8 cellular contexts compared by ENCODE assay signal in the genomic region with DNA sequence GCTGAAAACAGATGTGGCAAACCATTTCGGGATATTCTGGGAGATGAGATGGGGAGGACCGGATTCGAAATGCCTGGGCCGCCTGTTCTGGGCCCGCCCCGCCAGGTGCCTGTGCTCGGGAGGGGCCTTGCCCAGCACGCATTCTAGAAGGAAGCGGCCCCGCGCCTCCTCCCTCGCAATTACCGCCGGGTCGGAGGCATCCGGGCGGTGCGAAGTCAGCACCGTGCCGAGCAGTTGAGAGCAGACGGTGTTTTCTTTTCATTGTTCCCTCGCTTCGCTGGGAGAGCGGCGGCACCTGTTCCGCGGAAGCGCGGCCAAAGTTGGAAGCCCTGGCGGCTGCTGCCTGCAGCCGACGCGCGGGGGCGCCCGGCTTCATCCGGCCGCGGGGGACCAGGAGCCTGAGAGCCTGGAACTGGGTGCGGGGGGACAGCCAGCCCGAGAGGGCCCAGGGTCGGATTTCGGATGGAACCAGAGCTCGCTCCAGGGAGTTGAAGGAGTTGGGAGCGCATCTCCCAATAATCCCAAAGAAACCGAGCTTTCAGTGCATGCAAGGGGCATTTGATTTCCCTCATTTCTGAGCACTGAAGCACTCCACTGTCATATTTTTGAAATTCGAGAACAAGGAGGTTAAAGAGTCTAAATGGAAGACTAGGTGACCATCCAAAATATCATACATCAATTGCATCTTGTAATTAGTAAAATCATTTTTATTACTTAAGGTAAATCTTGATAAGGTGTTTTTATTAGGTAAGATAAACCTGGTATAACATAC.
DNase-seq lines count a peak whose midpoint lies in the region; ATAC-seq and TF ChIP-seq lines count a peak whose summit lies in the region.

No MANE protein-coding gene starts in this region.

- H3K9me3 Mint-ChIP-seq in activated T-cell treated with anti-CD3 and anti-CD28 coated beads, Interleukin-2, amount 50 U/mL, for 24 hours, result no peaks in the 10 kb centered on the region

- peaks cover 25% of the 10 kb centered on the region for H3K4me1 ChIP-seq in osteoblast (ENCODE audit: insufficient read depth, low read length)

- no peaks in the 10 kb centered on the region for H3K36me3 ChIP-seq in osteoblast (ENCODE audit: insufficient read depth, low read length)

- H3K27me3 ChIP-seq in osteoblast (ENCODE audit: insufficient read depth, low read length), result peaks cover 6% of the 10 kb centered on the region

- peaks cover 3% of the 10 kb centered on the region for H3K4me1 Mint-ChIP-seq in activated T-cell treated with anti-CD3 and anti-CD28 coated beads, Interleukin-2, amount 50 U/mL, for 24 hours (ENCODE audit: low read depth)

- H2AFZ ChIP-seq in osteoblast (ENCODE audit: low read length), result peak overlapping the region; percentile 32

- H3K4me3 Mint-ChIP-seq in activated T-cell treated with anti-CD3 and anti-CD28 coated beads, Interleukin-2, amount 50 U/mL, for 24 hours, result peak overlapping the region; percentile 40

- no peaks in the 10 kb centered on the region for H4K20me1 ChIP-seq in osteoblast (ENCODE audit: insufficient read depth, low read length)

- CTCF ChIA-PET in GM10248 (lab: Yijun Ruan, JAX), result interaction anchor here (0.8 kb wide), 1 partner anchor 620 kb away, joined by 4 read pairs; no protein-coding TSS in a partner anchor

- no peak overlapping the region for H3K27ac ChIP-seq in osteoblast (ENCODE audit: low read depth, low read length)

- peak; percentile 44 for TF ChIP-seq CTCF in GM10248 (IDR thresholded peaks at IDR 0.05; ENCODE audit: control extremely low read depth, extremely low read depth, low read depth, missing control alignments)
- TF ChIP-seq CTCF in osteoblast (IDR thresholded peaks at IDR 0.05; ENCODE audit: extremely low read depth, low read depth, low read length), result peak; percentile 38

- H3K27ac Mint-ChIP-seq in activated T-cell treated with anti-CD3 and anti-CD28 coated beads, Interleukin-2, amount 50 U/mL, for 24 hours, result no peak overlapping the region

- H3K4me3 ChIP-seq in osteoblast (ENCODE audit: insufficient read depth, low read length), result peak overlapping the region; percentile 67

- peaks cover 37% of the 10 kb centered on the region for H3K27me3 Mint-ChIP-seq in activated T-cell treated with anti-CD3 and anti-CD28 coated beads, Interleukin-2, amount 50 U/mL, for 24 hours

- no peaks in the 10 kb centered on the region for H3K9me3 ChIP-seq in osteoblast (ENCODE audit: low read depth, low read length)

- H3K79me2 ChIP-seq in osteoblast (ENCODE audit: insufficient read depth, low read length), result no peaks in the 10 kb centered on the region

- DNase-seq in GM10248 (ENCODE audit: extremely low spot score) (peak; percentile 43), NCI-H1092 treated with DMSO at 0.1 percent for 48 hours (lab: John Stamatoyannopoulos, UW) (peak; percentile 74), globus pallidus (ENCODE audit: low spot score) (peak; percentile 9), osteoblast (ENCODE audit: insufficient read length, low spot score, missing footprints) (peak; percentile 83), NAMALWA (ENCODE audit: low spot score) (no peak)
- DNase-seq in activated T-cell treated with anti-CD3 and anti-CD28 coated beads, Interleukin-2, amount 50 U/mL, for 24 hours, result peak; percentile 43

- no peaks in the 10 kb centered on the region for H3K36me3 Mint-ChIP-seq in activated T-cell treated with anti-CD3 and anti-CD28 coated beads, Interleukin-2, amount 50 U/mL, for 24 hours (ENCODE audit: low read depth)

- POLR2A ChIA-PET in GM10248 (lab: Yijun Ruan, JAX), result no interaction called here

- H3K4me2 ChIP-seq in osteoblast (ENCODE audit: insufficient read depth, low read length), result peak overlapping the region; percentile 70

- no peak for ATAC-seq in GM21717 (IDR thresholded peaks at IDR 0.05; ENCODE audit: unreplicated experiment)
- no peak for ATAC-seq in GM19452 (IDR thresholded peaks at IDR 0.05; ENCODE audit: unreplicated experiment)
